10 cellular contexts compared by ENCODE assay signal in genomic region chr1:157961805-157962762, GRCh38. TPM values are rescaled to one million over a fixed set of nuclear protein-coding genes. Genes with fewer than 3 reads are reported as not detected.
DNase-seq lines count a peak whose midpoint lies in the region; ATAC-seq and TF ChIP-seq lines count a peak whose summit lies in the region.
"Had no signal": no experiment of that assay in that cellular context is flagged by ENCODE, and none has a peak within 500 bp of the region (broad histone marks: within the 10 kb centered on the region; RNA-seq: fewer than 3 reads in every experiment).

No MANE protein-coding gene starts in this region.

- no peaks in the 10 kb centered on the region for H3K9me3 Mint-ChIP-seq in glutamatergic neuron (ENCODE audit: unreplicated experiment)
- H3K9me3 Mint-ChIP-seq: nephron had no signal

- DNase-seq in Caki2 (ENCODE audit: low read depth) (peak; percentile 70), GM23248 (peak; percentile 87), RWPE1 (ENCODE audit: low spot score) (peak; percentile 78), hepatic stellate cell (ENCODE audit: low spot score) (peak; percentile 26), SIG-M5 treated with dmso at 0.1 percent for 504 hours (lab: John Stamatoyannopoulos, UW; ENCODE audit: unreplicated experiment) (no peak), glutamatergic neuron (no peak)
- DNase-seq: activated CD8-positive, alpha-beta memory T cell treated with anti-CD3 and anti-CD28 coated beads for 24 hours had no signal

- POLR2A ChIA-PET in RWPE1 (lab: Yijun Ruan, JAX; ENCODE audit: low non-redundant PET): no interaction called here

- H3K4me3 ChIP-seq in GM23248: no peak overlapping the region

- in situ Hi-C loops in Caki2 (cut with HindIII; ENCODE audit: low pct_unique_long_range_greater_than_20kb, low sequenced_read_pairs) (loop anchor here (10.0 kb wide), 1 partner anchor 163 kb away; a partner anchor contains a TSS), GM23248 (cut with MboI) (no loop called here)

- 42 to 44% methylated on average over 11 of the region's 11 CpGs for WGBS in GM23248 (ENCODE audit: low coverage in 1 of 2, low lambda C conversion rate in 2 of 2, missing lambda C conversion rate in 2 of 2), 2 experiments

- H3K36me3 ChIP-seq in GM23248 (ENCODE audit: low read depth): no peaks in the 10 kb centered on the region

- TF ChIP-seq CTCF in RWPE1 (conservative IDR thresholded peaks at IDR 0.05; ENCODE audit: low read depth): no peak
- TF ChIP-seq CTCF in glutamatergic neuron (IDR thresholded peaks at IDR 0.05; ENCODE audit: partially characterized antibody, unreplicated experiment): no peak

- H3K27ac Mint-ChIP-seq in glutamatergic neuron (ENCODE audit: unreplicated experiment): no peak overlapping the region
- H3K27ac Mint-ChIP-seq: nephron had no signal

- H3K4me3 Mint-ChIP-seq in glutamatergic neuron (ENCODE audit: unreplicated experiment): no peak overlapping the region
- H3K4me3 Mint-ChIP-seq: nephron had no signal

- H3K9ac ChIP-seq in GM23248: no peak overlapping the region

- 0 out of 2 replicates have a peak, but pooled peaks cover 6% of the 10 kb centered on the region for H3K4me1 ChIP-seq in GM23248 (ENCODE audit: insufficient read depth)

- peaks cover 4% of the 10 kb centered on the region; the same call in 1 of the 2 replicates for H3F3A ChIP-seq in GM23248 (ENCODE audit: insufficient read depth)

- H4K20me1 ChIP-seq in GM23248 (ENCODE audit: insufficient read depth): no peaks in the 10 kb centered on the region

- H3K4me2 ChIP-seq in GM23248 (ENCODE audit: unreplicated experiment): peak overlapping the region; percentile 51

- no peaks in the 10 kb centered on the region for H3K79me2 ChIP-seq in GM23248 (ENCODE audit: insufficient read depth)

- H3K9me3 ChIP-seq in GM23248 (ENCODE audit: low read depth): no peaks in the 10 kb centered on the region

- H3K4me1 Mint-ChIP-seq in glutamatergic neuron (ENCODE audit: low read depth, unreplicated experiment): peaks cover 6% of the 10 kb centered on the region

- CTCF ChIA-PET in RWPE1 (lab: Yijun Ruan, JAX): interaction anchor here (0.8 to 4.4 kb wide), 6 partner anchors 13 to 382 kb away, joined by 4 to 40 read pairs (median 6); no protein-coding TSS in a partner anchor

- no peak for ATAC-seq in GM21619 (IDR thresholded peaks at IDR 0.05; ENCODE audit: unreplicated experiment)
- no peak for ATAC-seq in HG02642 (IDR thresholded peaks at IDR 0.05; ENCODE audit: poor library complexity, unreplicated experiment)

- H3K27ac ChIP-seq in GM23248 (no peak overlapping the region), RWPE1 (no peak overlapping the region)

- peaks cover 6% of the 10 kb centered on the region for H3K27me3 Mint-ChIP-seq in glutamatergic neuron (ENCODE audit: unreplicated experiment)

- no peak overlapping the region for H2AFZ ChIP-seq in GM23248

- peaks cover 27% of the 10 kb centered on the region for H3K27me3 ChIP-seq in GM23248 (replicated peaks; ENCODE audit: insufficient read depth)

- H3K9me2 ChIP-seq in GM23248 (ENCODE audit: insufficient read depth): no peaks in the 10 kb centered on the region

- H3K36me3 Mint-ChIP-seq in glutamatergic neuron (ENCODE audit: unreplicated experiment): no peaks in the 10 kb centered on the region

RNA-seq across cellular contexts. Expression of gene KIRREL1, which starts 31.4 kb away (rescaled TPM):
- total RNA-seq in Caki2 (2014; rRNA removed; shearing (Covaris generic); ENCODE audit: low replicate concordance): 62.9 and 80.2 TPM in 2 replicates
- total RNA-seq in GM23248 (2014; rRNA removed; shearing (Covaris generic)): 108 and 110 TPM in 2 replicates
- polyA plus RNA-seq in GM23248 (2016; fragmentation: Nextera tagmentation; extraction: Ambion mirVana): 33.3 and 33.7 TPM in 2 replicates
- total RNA-seq in glutamatergic neuron (ENCODE audit: unreplicated experiment): 8.1 TPM

Comparison
In these comparisons a context has a peak if more than half of its experiments do, and no peak if none do; other contexts are left out.
1. DNase-seq: peak in Caki2 (single experiment), GM23248 (single experiment), RWPE1 (single experiment) and hepatic stellate cell (single experiment); none in SIG-M5 treated with dmso at 0.1 percent for 504 hours (single experiment) and glutamatergic neuron (single experiment).